22 cellular contexts compared by ENCODE assay signal in the genomic region with DNA sequence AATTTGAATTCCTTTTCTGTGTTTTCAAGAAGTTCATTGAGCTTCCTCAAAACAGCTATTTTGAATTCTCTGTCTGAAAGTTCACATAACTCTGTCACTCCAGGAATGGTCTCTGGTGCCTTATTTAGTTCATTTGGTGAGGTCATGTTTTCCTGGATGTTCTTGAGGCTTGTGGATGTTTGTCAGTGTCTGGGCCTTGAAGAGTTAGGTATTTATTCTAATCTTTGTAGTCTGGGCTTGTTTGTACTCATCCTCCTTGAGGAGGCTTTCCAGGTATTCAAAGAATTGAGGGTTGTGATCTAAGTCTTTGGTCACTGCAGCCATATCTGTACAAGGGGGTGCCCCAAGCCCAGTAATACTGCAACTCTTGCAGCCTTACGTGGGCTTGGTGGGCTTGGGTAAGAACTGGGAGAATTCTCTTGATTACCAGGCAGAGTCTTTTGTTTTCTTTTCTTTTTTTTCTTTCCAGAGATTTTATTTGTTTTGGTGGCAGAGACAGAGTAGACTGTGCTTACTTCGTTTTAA. TPM values are rescaled to one million over a fixed set of nuclear protein-coding genes. Genes with fewer than 3 reads are reported as not detected.
"Had no signal": no experiment of that assay in that cellular context is flagged by ENCODE, and none has a peak within 500 bp of the region (broad histone marks: within the 10 kb centered on the region; RNA-seq: fewer than 3 reads in every experiment).

No MANE protein-coding gene starts in this region.

- FAIRE-seq: kidney had no signal

- DNase-seq: activated CD4-positive, alpha-beta T cell treated with anti-CD3 and anti-CD28 coated beads, Interleukin-2, amount 10 ng/mL, durations not matched to agents 24 days and 14 days; activated CD4-positive, CD25-positive, alpha-beta regulatory T cell; activated CD8-positive, alpha-beta memory T cell treated with anti-CD3 and anti-CD28 coated beads for 24 hours; activated effector memory CD4-positive, alpha-beta T cell treated with anti-CD3 and anti-CD28 coated beads, Interleukin-2, amount 50 U/mL, for 16 hours; activated T-cell treated with anti-CD3 and anti-CD28 coated beads for 4 hours; brain microvascular endothelial cell; cerebellar nuclear complex; effector memory CD8-positive, alpha-beta T cell; kidney; left lung; mucosa of descending colon; naive thymus-derived CD4-positive, alpha-beta T cell; stimulated activated CD4-positive, alpha-beta T cell treated with anti-CD3 and anti-CD28 coated beads, Interleukin-2, amount 100 ng/mL, for 48 hours; stimulated activated naive CD4-positive, alpha-beta T cell treated with Interleukin-2 at 50 U/mL for 16 hours had no signal

- ATAC-seq: effector memory CD8-positive, alpha-beta T cell; gastroesophageal sphincter; left lung; mucosa of descending colon; naive thymus-derived CD4-positive, alpha-beta T cell had no signal

- H3K4me3 Mint-ChIP-seq: activated CD4-positive, alpha-beta T cell treated with anti-CD3 and anti-CD28 coated beads, Interleukin-2, amount 10 ng/mL, durations not matched to agents 24 days and 14 days; activated naive CD8-positive, alpha-beta T cell; dendritic cell treated with granulocyte-macrophage colony-stimulating factor and Interleukin-4, amounts not matched to agents 40 ng/mL and 50 ng/mL, for 4 days; effector memory CD8-positive, alpha-beta T cell; naive thymus-derived CD4-positive, alpha-beta T cell; T-helper 2 cell treated with Interferon-gamma antibody and Interleukin-4, amounts not matched to agents 5 μg/mL and 100 μg/mL, for 36 hours had no signal

- H3K27ac Mint-ChIP-seq: activated CD4-positive, alpha-beta T cell treated with anti-CD3 and anti-CD28 coated beads, Interleukin-2, amount 10 ng/mL, durations not matched to agents 24 days and 14 days; activated naive CD8-positive, alpha-beta T cell; dendritic cell treated with granulocyte-macrophage colony-stimulating factor and Interleukin-4, amounts not matched to agents 40 ng/mL and 50 ng/mL, for 4 days; naive thymus-derived CD4-positive, alpha-beta T cell; T-helper 2 cell treated with Interferon-gamma antibody and Interleukin-4, amounts not matched to agents 5 μg/mL and 100 μg/mL, for 36 hours had no signal

- H3K27me3 ChIP-seq: brain microvascular endothelial cell, gastroesophageal sphincter, left lung, neutrophil had no signal

- H3K27ac ChIP-seq: brain microvascular endothelial cell, gastroesophageal sphincter, left lung, neutrophil had no signal

- H3K9me3 Mint-ChIP-seq: activated CD4-positive, alpha-beta T cell treated with anti-CD3 and anti-CD28 coated beads, Interleukin-2, amount 10 ng/mL, durations not matched to agents 24 days and 14 days; dendritic cell treated with granulocyte-macrophage colony-stimulating factor and Interleukin-4, amounts not matched to agents 40 ng/mL and 50 ng/mL, for 4 days; effector memory CD8-positive, alpha-beta T cell; T-helper 2 cell treated with Interferon-gamma antibody and Interleukin-4, amounts not matched to agents 5 μg/mL and 100 μg/mL, for 36 hours had no signal

- H3K4me1 ChIP-seq: left lung had no signal

- H3K27me3 Mint-ChIP-seq: activated CD4-positive, alpha-beta T cell treated with anti-CD3 and anti-CD28 coated beads, Interleukin-2, amount 10 ng/mL, durations not matched to agents 24 days and 14 days; activated naive CD8-positive, alpha-beta T cell; dendritic cell treated with granulocyte-macrophage colony-stimulating factor and Interleukin-4, amounts not matched to agents 40 ng/mL and 50 ng/mL, for 4 days; effector memory CD8-positive, alpha-beta T cell; naive thymus-derived CD4-positive, alpha-beta T cell had no signal

RNA-seq across cellular contexts. Expression of a gene that starts 55.0 kb away (rescaled TPM):
- total RNA-seq: activated CD4-positive, alpha-beta T cell treated with anti-CD3 and anti-CD28 coated beads, Interleukin-2, amount 10 ng/mL, durations not matched to agents 24 days and 14 days; epithelial cell of proximal tubule; kidney; left lung; mucosa of descending colon; naive thymus-derived CD4-positive, alpha-beta T cell; renal cortical epithelial cell had no signal
- polyA plus RNA-seq: naive thymus-derived CD4-positive, alpha-beta T cell; urinary bladder had no signal
